In the genomic region with DNA sequence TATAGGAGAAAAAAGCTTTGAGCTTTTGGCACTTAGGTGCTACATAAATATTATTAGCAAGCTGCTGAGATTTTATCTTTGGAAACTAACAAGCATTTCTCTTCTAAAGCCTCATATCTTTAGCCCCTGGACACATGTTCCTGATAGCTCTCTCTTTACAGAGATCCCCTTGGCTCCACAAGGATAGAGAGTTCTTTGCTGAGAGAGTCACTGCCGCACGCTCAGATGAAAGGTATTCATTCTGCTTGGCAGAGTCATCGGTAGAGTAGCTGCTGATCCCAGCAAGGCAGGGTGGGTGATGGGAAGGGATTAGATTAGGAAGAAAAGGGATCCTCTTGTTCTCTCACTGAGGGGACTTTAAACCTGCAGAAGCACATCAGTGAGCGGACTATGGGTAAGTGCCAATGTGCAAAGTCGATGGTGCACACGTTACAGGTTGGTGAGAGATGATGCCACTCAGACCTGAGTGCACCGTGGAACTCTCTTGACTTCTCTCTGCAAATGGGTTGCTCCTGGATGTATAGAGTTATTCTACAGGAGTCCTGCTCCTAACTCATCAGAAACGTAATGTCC, we compare ENCODE assay signal across 7 cellular contexts.
A peak's percentile ranks its signal among the peaks of the same experiment; 100 is the strongest.
DNase-seq lines count a peak whose midpoint lies in the region; TF ChIP-seq lines count a peak whose summit lies in the region.
"Not testable (repeated sequence)": the region's sequence is repeated elsewhere in the genome, so short reads cannot be mapped to it uniquely, and the experiment has no call there.

No MANE protein-coding gene starts in this region.

- not testable (repeated sequence) for H3K27me3 ChIP-seq in MG63; WERI-Rb-1 (ENCODE audit: insufficient read depth, low read depth, severe bottlenecking)

- H3K27ac ChIP-seq in WERI-Rb-1 = not testable (repeated sequence)

- H3K9me3 ChIP-seq in MG63; WERI-Rb-1 (ENCODE audit: severe bottlenecking): not testable (repeated sequence)

- DNase-seq in EL (peak; percentile 40), HCEC 1CT (peak; percentile 57), MG63 (peak; percentile 59), WERI-Rb-1 (peak; percentile 27), choroid plexus epithelial cell (ENCODE audit: low read depth) (peak; percentile 0), hepatic stellate cell (ENCODE audit: low spot score) (peak; percentile 7), skeletal muscle cell (ENCODE audit: low read depth) (peak; percentile 5)

- H3K36me3 ChIP-seq in MG63, WERI-Rb-1: not testable (repeated sequence)

- H3K4me3 ChIP-seq in MG63; WERI-Rb-1 (ENCODE audit: low read depth, low read length); choroid plexus epithelial cell (ENCODE audit: low read depth, low read length); skeletal muscle cell (ENCODE audit: low read depth, low read length): not testable (repeated sequence)

- not testable (repeated sequence) for TF ChIP-seq CTCF in WERI-Rb-1 (IDR thresholded peaks at IDR 0.05; ENCODE audit: low read depth, low read length); choroid plexus epithelial cell (conservative IDR thresholded peaks at IDR 0.05; ENCODE audit: low read depth, low read length)

Comparison
In these comparisons a context has a peak if more than half of its experiments do, and no peak if none do; other contexts are left out.
1. DNase-seq: peak in every context shown above with its lines; median percentile 59 in MG63; 57 in HCEC 1CT; 40 in EL; 27 in WERI-Rb-1; 7 in hepatic stellate cell; 5 in skeletal muscle cell; 0 in choroid plexus epithelial cell.